14 cellular contexts compared by ENCODE assay signal in the genomic region with DNA sequence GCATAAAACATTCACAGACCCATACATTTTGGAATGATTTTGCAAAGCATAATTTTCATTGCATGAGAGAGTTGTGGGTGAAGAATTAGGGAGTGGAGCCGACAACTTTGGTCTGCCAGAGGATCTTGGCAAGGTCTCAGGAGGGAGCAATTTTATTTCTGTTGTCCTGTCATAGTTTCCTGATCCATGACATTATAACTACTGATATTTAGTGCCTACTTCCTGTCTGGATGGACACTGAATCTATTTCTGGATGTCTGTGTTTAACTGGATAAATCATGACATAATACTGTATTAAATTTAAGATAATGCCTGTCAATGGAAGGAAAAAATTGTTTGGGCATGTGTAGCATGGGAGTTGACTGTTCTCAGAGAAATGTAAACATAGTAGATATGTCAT. TPM values are rescaled to one million over a fixed set of nuclear protein-coding genes. Genes with fewer than 3 reads are reported as not detected.
A peak's percentile ranks its signal among the peaks of the same experiment; 100 is the strongest.
DNase-seq lines count a peak whose midpoint lies in the region; ATAC-seq and TF ChIP-seq lines count a peak whose summit lies in the region.
"Had no signal": no experiment of that assay in that cellular context is flagged by ENCODE, and none has a peak within 500 bp of the region (broad histone marks: within the 10 kb centered on the region; RNA-seq: fewer than 3 reads in every experiment).

No MANE protein-coding gene starts in this region.

- 0% methylated on average over 1 of the region's 1 CpG for WGBS in mammary epithelial cell (ENCODE audit: low coverage, missing lambda C conversion rate)

- CTCF ChIA-PET in mammary epithelial cell (lab: Charles Lee; ENCODE audit: low non-redundant PET), result interaction anchor here (0.6 kb wide), 1 partner anchor 1610 kb away, joined by 3 read pairs; no protein-coding TSS in a partner anchor
- CTCF ChIA-PET in MCF 10A (lab: Yijun Ruan, JAX), result interaction anchor here (0.6 kb wide), 1 partner anchor 63 kb away, joined by 3 read pairs; no protein-coding TSS in a partner anchor
- CTCF ChIA-PET in T-cell (lab: Charles Lee), result interaction anchor here (0.7 to 4.2 kb wide), 6 partner anchors 7 to 358 kb away, joined by 3 to 37 read pairs (median 6); no protein-coding TSS in a partner anchor

- H3K27me3 Mint-ChIP-seq in MCF 10A (ENCODE audit: insufficient read depth, unreplicated experiment) (no peaks in the 10 kb centered on the region), T-cell (no peaks in the 10 kb centered on the region), immature natural killer cell (ENCODE audit: low read depth in 3 of 3) (peaks cover 6 to 25% (median 19%) of the 10 kb centered on the region in 3 donors)

- intact Hi-C loops in mammary epithelial cell (cut with micrococcal nuclease) (loop anchor here (5.0 kb wide), 3 partner anchors 282 to 1332 kb away; no protein-coding TSS in a partner anchor), MCF 10A (cut with micrococcal nuclease) (loop anchor here (10.0 kb wide), 1 partner anchor 255 kb away; no protein-coding TSS in a partner anchor)

- no peak overlapping the region for H3K9ac ChIP-seq in mammary epithelial cell (ENCODE audit: insufficient read depth, low read length)

- no peak overlapping the region for H2AFZ ChIP-seq in mammary epithelial cell (ENCODE audit: low read depth, low read length)

- no peak for TF ChIP-seq CTCF in mammary epithelial cell (conservative IDR thresholded peaks at IDR 0.05 in 1 of 2, IDR thresholded peaks at IDR 0.05 in 1 of 2; ENCODE audit: extremely low read depth in 1 of 2, insufficient read depth in 1 of 2, low read depth in 1 of 2, low read length in 2 of 2)
- no peak for TF ChIP-seq CTCF in MCF 10A (IDR thresholded peaks at IDR 0.05; ENCODE audit: unreplicated experiment)

- H3K27ac Mint-ChIP-seq in MCF 10A (ENCODE audit: low read depth, unreplicated experiment), result no peak overlapping the region
- peak overlapping the region; percentile 93 to 98 for H3K27ac Mint-ChIP-seq in T-cell
- H3K27ac Mint-ChIP-seq in immature natural killer cell, result peak overlapping the region; percentile 91 to 99 (median 96)

- H3K4me2 ChIP-seq in mammary epithelial cell (ENCODE audit: insufficient read depth, low read depth, low read length), result peak overlapping the region; percentile 30

- H3K36me3 Mint-ChIP-seq in MCF 10A (ENCODE audit: insufficient read depth, unreplicated experiment) (no peaks in the 10 kb centered on the region), T-cell (peaks cover 43% of the 10 kb centered on the region), immature natural killer cell (peaks cover 0 to 11% (median 0%) of the 10 kb centered on the region in 3 donors)

- no peak overlapping the region for H3K4me3 ChIP-seq in mammary epithelial cell (replicated peaks in 1 of 3; ENCODE audit: insufficient read depth in 1 of 3, low read depth in 2 of 3, low read length in 3 of 3)

- H3K4me1 Mint-ChIP-seq in MCF 10A (ENCODE audit: insufficient read depth, unreplicated experiment) (no peaks in the 10 kb centered on the region), T-cell (peaks cover 59 to 87% (median 67%) of the 10 kb centered on the region in 3 donors), immature natural killer cell (peaks cover 74 to 88% of the 10 kb centered on the region in 2 donors)

- H3K4me3 Mint-ChIP-seq in MCF 10A (ENCODE audit: unreplicated experiment) (no peak overlapping the region), T-cell (peak overlapping the region; percentile 90 to 97 (median 94)), immature natural killer cell (peak overlapping the region; percentile 91 to 98 (median 97))

- H3K27ac ChIP-seq in mammary epithelial cell (ENCODE audit: insufficient read depth, low read depth, low read length), result no peak overlapping the region
- H3K27ac ChIP-seq: adrenal gland had no signal

- ATAC-seq in T-cell (replicated peaks in 1 of 4) (no peak), HG03342 (IDR thresholded peaks at IDR 0.05; ENCODE audit: unreplicated experiment) (no peak)

- POLR2A ChIA-PET in MCF 10A (lab: Yijun Ruan, JAX) (no interaction called here), T-cell (lab: Charles Lee) (interaction anchor here (0.6 to 0.7 kb wide), 2 partner anchors 155 to 444 kb away, joined by 3 to 5 read pairs; no protein-coding TSS in a partner anchor)

- no peaks in the 10 kb centered on the region for H4K20me1 ChIP-seq in mammary epithelial cell (ENCODE audit: insufficient read depth, low read length)

- DNase-seq in mammary epithelial cell (no peak), MCF 10A (ENCODE audit: unreplicated experiment) (no peak), T-cell (no peak), immature natural killer cell (no peak), NCI-H2196 (lab: John Stamatoyannopoulos, UW; ENCODE audit: unreplicated experiment) (no peak), NCI-H128 (lab: John Stamatoyannopoulos, UW; ENCODE audit: unreplicated experiment) (no peak), SIG-M5 treated with dmso at 0.1 percent for 504 hours (lab: John Stamatoyannopoulos, UW; ENCODE audit: unreplicated experiment) (no peak)
- DNase-seq: adrenal gland, Caco-2, glutamatergic neuron, NCI-H1694 treated with DMSO at 0.1 percent for 48 hours, occipital lobe, SIG-M5 had no signal

- H3K4me1 ChIP-seq in mammary epithelial cell (ENCODE audit: insufficient read depth, low read length), result peaks cover 17% of the 10 kb centered on the region
- H3K4me1 ChIP-seq: Caco-2 had no signal

- dilution Hi-C loops in mammary epithelial cell (cut with HindIII; ENCODE audit: low sequenced_read_pairs), result loop anchor here (25.0 kb wide), 1 partner anchor 372 kb away; no protein-coding TSS in a partner anchor

- no peaks in the 10 kb centered on the region for H3K27me3 ChIP-seq in mammary epithelial cell (ENCODE audit: insufficient read depth, low read length)

- H3K9me3 Mint-ChIP-seq in MCF 10A (ENCODE audit: unreplicated experiment) (no peaks in the 10 kb centered on the region), T-cell (no peaks in the 10 kb centered on the region), immature natural killer cell (no peaks in the 10 kb centered on the region)

- H3K9me3 ChIP-seq in mammary epithelial cell (replicated peaks; ENCODE audit: insufficient read depth, low read length), result no peaks in the 10 kb centered on the region
- H3K9me3 ChIP-seq: adrenal gland, Caco-2 had no signal

- in situ Hi-C loops in mammary epithelial cell (cut with MboI; ENCODE audit: low sequenced_read_pairs in 2 of 2), result loop anchor here (10.0 to 25.0 kb wide), 3 partner anchors 347 to 1347 kb away; no protein-coding TSS in a partner anchor

- no peaks in the 10 kb centered on the region for H3K79me2 ChIP-seq in mammary epithelial cell (ENCODE audit: insufficient read depth, low read length)

- BruUV-seq in mammary epithelial cell (replicated peaks; lab: Mats Ljungman, UMichigan), result no TSS peak
- no TSS peak for BruUV-seq in MCF 10A (replicated peaks; lab: Mats Ljungman, UMichigan)

- H3K36me3 ChIP-seq in mammary epithelial cell (ENCODE audit: insufficient read depth, low read length), result no peaks in the 10 kb centered on the region
- H3K36me3 ChIP-seq: adrenal gland had no signal

RNA-seq across cellular contexts. Expression of gene ITGA4, which starts 2.5 kb away (rescaled TPM):
- total RNA-seq in mammary epithelial cell (10 to 100 TPM; 24.9 to 59.7 TPM), MCF 10A (2022) (0.19 and 0.42 TPM in 2 replicates), T-cell (100 to 1,000 TPM; 150 to 318 (median 255) TPM)
- polyA plus RNA-seq in mammary epithelial cell (8.7 TPM), immature natural killer cell (100 to 1,000 TPM; 102 to 132 (median 117) TPM)
- polyA minus RNA-seq in mammary epithelial cell, result 35.5 TPM
- total RNA-seq: Caco-2 had no signal

Comparison
In these comparisons a context has a peak if more than half of its experiments do, and no peak if none do; other contexts are left out.
1. RNA of gene ITGA4, which starts 2.5 kb away (total RNA-seq): 150 to 318 TPM in T-cell and 24.9 to 59.7 TPM in mammary epithelial cell; 0.19 to 0.42 TPM in MCF 10A; every median in the first group is over 10 times any median in the second.